Comparison of ENCODE assay signal across 19 cellular contexts in genomic region chr15:98043160-98044059, GRCh38.
DNase-seq lines count a peak whose midpoint lies in the region; ATAC-seq and TF ChIP-seq lines count a peak whose summit lies in the region.
"Had no signal": no experiment of that assay in that cellular context is flagged by ENCODE, and none has a peak within 500 bp of the region (broad histone marks: within the 10 kb centered on the region; RNA-seq: fewer than 3 reads in every experiment).

No MANE protein-coding gene starts in this region.

- H3K4me1 ChIP-seq in left ventricle myocardium inferior (no peaks in the 10 kb centered on the region), liver (ENCODE audit: control insufficient read depth in 4 of 4, insufficient read depth in 4 of 4, low read length in 3 of 4) (peaks cover 0 to 14% (median 1%) of the 10 kb centered on the region in 4 donors), prostate gland (replicated peaks) (no peaks in the 10 kb centered on the region), mesenchymal stem cell (ENCODE audit: control insufficient read depth, insufficient read depth, low read depth, low read length) (no peaks in the 10 kb centered on the region)

- H3K36me3 ChIP-seq in left ventricle myocardium inferior = no peaks in the 10 kb centered on the region
- H3K36me3 ChIP-seq in liver (ENCODE audit: control insufficient read depth in 4 of 4, insufficient read depth in 3 of 4, low read depth in 1 of 4, low read length in 3 of 4) = no peaks in the 10 kb centered on the region
- H3K36me3 ChIP-seq in prostate gland = no peaks in the 10 kb centered on the region
- H3K36me3 ChIP-seq in mesenchymal stem cell (ENCODE audit: control insufficient read depth in 1 of 2, insufficient read depth in 2 of 2, low read depth in 1 of 2, low read length in 2 of 2) = no peaks in the 10 kb centered on the region

- no peaks in the 10 kb centered on the region for H3K4me1 Mint-ChIP-seq in WTC11
- H3K4me1 Mint-ChIP-seq: CD4-positive, CD25-positive, alpha-beta regulatory T cell had no signal

- peak; percentile 44 to 49 for TF ChIP-seq RAD21 in liver (IDR thresholded peaks at IDR 0.05)

- H3K9ac ChIP-seq in liver (ENCODE audit: low read depth in 1 of 2, low read length in 2 of 2) (no peak overlapping the region), mesenchymal stem cell (ENCODE audit: low read length) (no peak overlapping the region)

- no peak overlapping the region for H2BK120ac ChIP-seq in mesenchymal stem cell (ENCODE audit: low read depth, low read length)

- no peaks in the 10 kb centered on the region for H3K27me3 Mint-ChIP-seq in WTC11 (ENCODE audit: low read depth)
- H3K27me3 Mint-ChIP-seq: CD4-positive, CD25-positive, alpha-beta regulatory T cell had no signal

- 78% methylated on average over 24 of the region's 24 CpGs for WGBS in liver
- WGBS in prostate gland = 83% methylated on average over 23 of the region's 24 CpGs
- 70% methylated on average over 24 of the region's 24 CpGs for WGBS in mesenchymal stem cell

- H3K27ac Mint-ChIP-seq in WTC11 = no peak overlapping the region
- H3K27ac Mint-ChIP-seq: HFFc6 had no signal

- H4K91ac ChIP-seq in mesenchymal stem cell (ENCODE audit: low read length) = no peak overlapping the region

- no peak overlapping the region for H4K8ac ChIP-seq in mesenchymal stem cell (ENCODE audit: low read length)

- H2BK15ac ChIP-seq in mesenchymal stem cell (ENCODE audit: low read depth, poor library complexity, severe bottlenecking) = no peak overlapping the region

- POLR2A ChIA-PET in WTC11 (lab: Charles Lee) = no interaction called here

- no peaks in the 10 kb centered on the region for H3K9me3 ChIP-seq in left ventricle myocardium inferior (replicated peaks)
- H3K9me3 ChIP-seq in liver (ENCODE audit: control insufficient read depth in 4 of 4, low read length in 3 of 4) = no peaks in the 10 kb centered on the region
- no peaks in the 10 kb centered on the region for H3K9me3 ChIP-seq in prostate gland
- H3K9me3 ChIP-seq in mesenchymal stem cell (ENCODE audit: control insufficient read depth, low read length) = no peaks in the 10 kb centered on the region

- H3K4me3 ChIP-seq in left ventricle myocardium inferior (no peak overlapping the region), liver (ENCODE audit: low read depth in 1 of 3, low read length in 3 of 3) (no peak overlapping the region), prostate gland (no peak overlapping the region), mesenchymal stem cell (ENCODE audit: insufficient read depth in 1 of 2, low read depth in 1 of 2, low read length in 2 of 2) (no peak overlapping the region)
- H3K4me3 ChIP-seq: SK-N-MC had no signal

- H3K9me3 Mint-ChIP-seq in WTC11 = peaks cover 11% of the 10 kb centered on the region
- H3K9me3 Mint-ChIP-seq: HFFc6 had no signal

- H3K4ac ChIP-seq in mesenchymal stem cell (ENCODE audit: low read depth in 1 of 2, low read length in 2 of 2) = no peak overlapping the region

- no peak for TF ChIP-seq POLR2A in prostate gland (IDR thresholded peaks at IDR 0.05)

- H3K27me3 ChIP-seq in left ventricle myocardium inferior (ENCODE audit: low read depth) (no peaks in the 10 kb centered on the region), liver (ENCODE audit: control insufficient read depth in 4 of 4, insufficient read depth in 4 of 4, low read length in 3 of 4) (no peaks in the 10 kb centered on the region), prostate gland (replicated peaks; ENCODE audit: insufficient read depth) (no peaks in the 10 kb centered on the region), mesenchymal stem cell (ENCODE audit: control insufficient read depth in 1 of 2, insufficient read depth in 1 of 2, low read length in 2 of 2) (peaks cover 0 to 3% of the 10 kb centered on the region in 2 experiments)

- no peaks in the 10 kb centered on the region for H3K36me3 Mint-ChIP-seq in WTC11
- H3K36me3 Mint-ChIP-seq: CD4-positive, CD25-positive, alpha-beta regulatory T cell had no signal

- no peaks in the 10 kb centered on the region for H3K79me1 ChIP-seq in mesenchymal stem cell (replicated peaks; ENCODE audit: low read length, poor library complexity, severe bottlenecking)

- no peak for TF ChIP-seq CTCF in left ventricle myocardium inferior (IDR thresholded peaks at IDR 0.05; ENCODE audit: borderline replicate concordance)
- no peak for TF ChIP-seq CTCF in WTC11 (IDR thresholded peaks at IDR 0.05)
- TF ChIP-seq CTCF in liver (IDR thresholded peaks at IDR 0.05; ENCODE audit: low read depth, low read length, missing input control) = peak; percentile 14
- no peak for TF ChIP-seq CTCF in prostate gland (IDR thresholded peaks at IDR 0.05)

- H3K18ac ChIP-seq in mesenchymal stem cell (ENCODE audit: low read depth in 1 of 2, low read length in 2 of 2) = no peak overlapping the region

- no peak overlapping the region for H2BK5ac ChIP-seq in mesenchymal stem cell (ENCODE audit: low read depth, low read length, poor library complexity, severe bottlenecking)

- ATAC-seq in Right ventricle myocardium inferior (no peak), WTC11 (peak; percentile 26; the same call in 1 of the 2 replicates)
- ATAC-seq: PC-3 had no signal

- no peak overlapping the region for H3K14ac ChIP-seq in mesenchymal stem cell (ENCODE audit: low read length in 2 of 2)

- intact Hi-C loops in Right ventricle myocardium inferior (cut with DNase I) = no loop called here
- intact Hi-C loops in left ventricle myocardium inferior (cut with micrococcal nuclease) = no loop called here
- intact Hi-C loops in prostate gland (cut with DNase I) = no loop called here

- peak; percentile 45 for DNase-seq in Right ventricle myocardium inferior (ENCODE audit: missing footprints)
- DNase-seq in left ventricle myocardium inferior = no peak
- no peak for DNase-seq in WTC11 (ENCODE audit: low spot score)
- DNase-seq in superior temporal gyrus (ENCODE audit: extremely low spot score) = peak; percentile 15
- no peak for DNase-seq in cortex of kidney (lab: John Stamatoyannopoulos, UW)
- no peak for DNase-seq in prostate gland (ENCODE audit: low spot score)
- no peak for DNase-seq in mesenchymal stem cell
- DNase-seq: Calu3; CD4-positive, CD25-positive, alpha-beta regulatory T cell; DMS79; HFFc6; Karpas-422; NCI-H1436; NCI-H2029 treated with DMSO at 0.1 percent for 48 hours; NCI-H526; NK-92 treated with Interleukin-12 subunit alpha and Interleukin-12 subunit beta, amount 100 ng/mL, for 24 hours; PC-3 had no signal

- H3K27ac ChIP-seq in left ventricle myocardium inferior (replicated peaks) (no peak overlapping the region), liver (ENCODE audit: low read depth in 1 of 2, low read length in 2 of 2) (no peak overlapping the region), prostate gland (no peak overlapping the region), mesenchymal stem cell (ENCODE audit: low read length, poor library complexity, severe bottlenecking) (no peak overlapping the region)
- H3K27ac ChIP-seq: SK-N-MC had no signal

- CTCF ChIA-PET in WTC11 (lab: Charles Lee) = interaction anchor here (0.6 kb wide), 1 partner anchor 47 kb away, joined by 3 read pairs; no protein-coding TSS in a partner anchor

- no peak overlapping the region for H2AFZ ChIP-seq in mesenchymal stem cell (ENCODE audit: low read depth, low read length)

- no peak overlapping the region for H2BK12ac ChIP-seq in mesenchymal stem cell (ENCODE audit: low read length in 2 of 2)

- no peak overlapping the region for H3K4me3 Mint-ChIP-seq in WTC11
- H3K4me3 Mint-ChIP-seq: CD4-positive, CD25-positive, alpha-beta regulatory T cell; HFFc6 had no signal

- H3K4me2 ChIP-seq in mesenchymal stem cell (ENCODE audit: low read length, poor library complexity, severe bottlenecking) = no peak overlapping the region

- no peak overlapping the region for H2AK5ac ChIP-seq in mesenchymal stem cell (ENCODE audit: low read length, severe bottlenecking)

- H3K23ac ChIP-seq in mesenchymal stem cell (ENCODE audit: low read length in 2 of 2) = no peak overlapping the region

TF ChIP-seq in WTC11, 78 proteins besides CTCF, POLR2A, EP300 and RAD21 (continues in another document):
- TF ChIP-seq ERG (CRISPR knock-in tag; IDR thresholded peaks at IDR 0.05) = no peak

TF ChIP-seq in liver, 16 proteins besides CTCF, POLR2A, EP300 and RAD21 (continues in another document):
- TF ChIP-seq NR2F2 (IDR thresholded peaks at IDR 0.05) = no peak
- no peak for TF ChIP-seq RXRA (IDR thresholded peaks at IDR 0.05)
- no peak for TF ChIP-seq REST (IDR thresholded peaks at IDR 0.05)

Comparison
In these comparisons a context has a peak if more than half of its experiments do, and no peak if none do; other contexts are left out.
1. DNase-seq: peak in Right ventricle myocardium inferior (single experiment) and superior temporal gyrus (single experiment); none in left ventricle myocardium inferior (single experiment), WTC11 (single experiment), cortex of kidney (single experiment), prostate gland (single experiment) and mesenchymal stem cell (single experiment).